ENCODE assay signal across 8 cellular contexts in genomic region chr7:74083117-74083876, GRCh38. TPM values are rescaled to one million over a fixed set of nuclear protein-coding genes. Genes with fewer than 3 reads are reported as not detected.
A peak's percentile ranks its signal among the peaks of the same experiment; 100 is the strongest.
DNase-seq lines count a peak whose midpoint lies in the region; ATAC-seq, FAIRE-seq and TF ChIP-seq lines count a peak whose summit lies in the region.

Gene LIMK1, plus strand, starts transcription at chr7:74083804. Its CDS starts 187 bp downstream, at chr7:74083991.

- CTCF ChIA-PET in Calu3 (lab: Charles Lee) = interaction anchor here (0.5 to 1.4 kb wide), 2 partner anchors 11 to 26 kb away, joined by 4 to 5 read pairs; no protein-coding TSS in a partner anchor

- intact Hi-C loops in Calu3 (cut with micrococcal nuclease; ENCODE audit: unreplicated experiment) = no loop called here

- H3K4me1 Mint-ChIP-seq in Calu3 (ENCODE audit: low read depth, unreplicated experiment) (no peaks in the 10 kb centered on the region), IgD-negative memory B cell (peaks cover 0 to 7% (median 4%) of the 10 kb centered on the region in 3 donors), naive B cell (peaks cover 12 to 18% (median 12%) of the 10 kb centered on the region in 3 donors)

- peak within 1 kb of the TSS; percentile 66 for H3K27ac Mint-ChIP-seq in Calu3 (ENCODE audit: unreplicated experiment)
- H3K27ac Mint-ChIP-seq in IgD-negative memory B cell = peak within 1 kb of the TSS; percentile 18 to 94 (median 76)
- peak within 1 kb of the TSS in 5 of 6 donors; percentile 28 to 91 (median 88) for H3K27ac Mint-ChIP-seq in naive B cell

- TF ChIP-seq CTCF in Calu3 (IDR thresholded peaks at IDR 0.05; ENCODE audit: unreplicated experiment) = no peak

- H3K36me3 Mint-ChIP-seq in Calu3 (ENCODE audit: insufficient read depth, unreplicated experiment) (peaks cover 45% of the 10 kb centered on the region), IgD-negative memory B cell (no peaks in the 10 kb centered on the region), naive B cell (no peaks in the 10 kb centered on the region)

- no TSS peak for BruUV-seq in Calu3 (replicated peaks; lab: Mats Ljungman, UMichigan)

- peak; percentile 59 for ATAC-seq in GM21423 (IDR thresholded peaks at IDR 0.05; ENCODE audit: unreplicated experiment)
- ATAC-seq in naive B cell (ENCODE audit: low read depth in 2 of 2) = peak; percentile 86 to 87

- peak; percentile 80 for DNase-seq in Calu3
- peak; percentile 60 for DNase-seq in RCC 7860 (ENCODE audit: low spot score)
- DNase-seq in activated T-helper 1 cell treated with Interleukin-2 at 50 U/mL for 16 hours (ENCODE audit: low read depth) = peak; percentile 78
- DNase-seq in fibroblast of gingiva (ENCODE audit: low read depth) = peak; percentile 66
- peak; percentile 82 for DNase-seq in naive B cell
- peak; percentile 59 to 62 for DNase-seq in stimulated activated CD8-positive, alpha-beta memory T cell treated with anti-CD3 and anti-CD28 coated beads, Interleukin-7, amount 100 ng/mL, for 48 hours (ENCODE audit: extremely low read depth in 1 of 2, low read depth in 1 of 2)

- FAIRE-seq in RCC 7860 (lab: Jason Lieb, UNC) = no peak

- H3K9me3 Mint-ChIP-seq in Calu3 (ENCODE audit: low read depth, unreplicated experiment) (no peaks in the 10 kb centered on the region), IgD-negative memory B cell (no peaks in the 10 kb centered on the region), naive B cell (no peaks in the 10 kb centered on the region)

- H3K27me3 Mint-ChIP-seq in Calu3 (ENCODE audit: unreplicated experiment) (no peaks in the 10 kb centered on the region), IgD-negative memory B cell (no peaks in the 10 kb centered on the region), naive B cell (no peaks in the 10 kb centered on the region)

- peak within 1 kb of the TSS; percentile 86 for H3K4me3 Mint-ChIP-seq in Calu3 (ENCODE audit: low read depth, unreplicated experiment)
- peak within 1 kb of the TSS; percentile 77 to 96 (median 87) for H3K4me3 Mint-ChIP-seq in IgD-negative memory B cell
- H3K4me3 Mint-ChIP-seq in naive B cell = peak within 1 kb of the TSS; percentile 76 to 90 (median 86)

RNA-seq across cellular contexts. Expression of gene LIMK1, which starts in this region (rescaled TPM):
- 32.2 and 34.4 TPM in 2 replicates for total RNA-seq in Calu3 (2022)
- 14.6 TPM for polyA plus RNA-seq in IgD-negative memory B cell
- 10 to 100 TPM in 4 of 6 donors, 1 to 10 TPM in 2; 7.9 to 16.5 (median 11.6) TPM for polyA plus RNA-seq in naive B cell (ENCODE audit: low read depth in 6 of 6)

Comparison
In these comparisons a context has a peak if more than half of its experiments do, and no peak if none do; other contexts are left out.
1. Peak in every context shown above with its lines: DNase-seq and ATAC-seq.